ENCODE assay signal across 8 cellular contexts in genomic region chr1:150281758-150282557, GRCh38. TPM values are rescaled to one million over a fixed set of nuclear protein-coding genes. Genes with fewer than 3 reads are reported as not detected.
DNase-seq lines count a peak whose midpoint lies in the region; ATAC-seq lines count a peak whose summit lies in the region.

Gene CIART (plus strand): TSS chr1:150282554. CDS start chr1:150283268, 714 bp downstream.

- DNase-seq in SIG-M5 treated with dmso at 0.1 percent for 504 hours (lab: John Stamatoyannopoulos, UW; ENCODE audit: unreplicated experiment), result peak; percentile 91
- DNase-seq in SIG-M5 (lab: John Stamatoyannopoulos, UW), result no peak
- peak; percentile 98 for DNase-seq in RPMI7951 (ENCODE audit: low read depth)
- peak; percentile 68 for DNase-seq in activated gamma-delta T cell treated with Interleukin-2 at 50 U/mL for 16 hours
- DNase-seq in fibroblast of the conjunctiva (ENCODE audit: low read depth), result peak; percentile 96
- peak; percentile 60 to 91 (median 81) for DNase-seq in naive thymus-derived CD8-positive, alpha-beta T cell

- H3K27me3 Mint-ChIP-seq in naive thymus-derived CD8-positive, alpha-beta T cell, result peaks cover 0 to 10% (median 0%) of the 10 kb centered on the region in 5 donors
- no peaks in the 10 kb centered on the region for H3K27me3 Mint-ChIP-seq in stimulated activated memory B cell treated with anti-CD40 and anti-IgM and Interleukin-4, amounts not matched to agents 10 μg/mL and 1 μg/mL and 100 μg/mL, for 72 hours

- no peaks in the 10 kb centered on the region for H3K9me3 Mint-ChIP-seq in naive thymus-derived CD8-positive, alpha-beta T cell
- no peaks in the 10 kb centered on the region for H3K9me3 Mint-ChIP-seq in stimulated activated memory B cell treated with anti-CD40 and anti-IgM and Interleukin-4, amounts not matched to agents 10 μg/mL and 1 μg/mL and 100 μg/mL, for 72 hours

- H3K27ac Mint-ChIP-seq in naive thymus-derived CD8-positive, alpha-beta T cell, result peak within 1 kb of the TSS; percentile 78 to 97 (median 93)
- peak within 1 kb of the TSS; percentile 68 for H3K27ac Mint-ChIP-seq in stimulated activated memory B cell treated with anti-CD40 and anti-IgM and Interleukin-4, amounts not matched to agents 10 μg/mL and 1 μg/mL and 100 μg/mL, for 72 hours

- peak; percentile 90 to 93 for ATAC-seq in naive thymus-derived CD8-positive, alpha-beta T cell
- peak; percentile 89 for ATAC-seq in stimulated activated memory B cell treated with anti-CD40 and anti-IgM and Interleukin-4, amounts not matched to agents 10 μg/mL and 1 μg/mL and 100 μg/mL, for 72 hours

- H3K36me3 Mint-ChIP-seq in naive thymus-derived CD8-positive, alpha-beta T cell, result no peaks in the 10 kb centered on the region
- H3K36me3 Mint-ChIP-seq in stimulated activated memory B cell treated with anti-CD40 and anti-IgM and Interleukin-4, amounts not matched to agents 10 μg/mL and 1 μg/mL and 100 μg/mL, for 72 hours, result peaks cover 3% of the 10 kb centered on the region

- H3K27ac ChIP-seq in KOPT-K1 (ENCODE audit: low read depth, low read length, poor library complexity, severe bottlenecking), result peak within 1 kb of the TSS; percentile 11

- peaks cover 19 to 33% (median 28%) of the 10 kb centered on the region in 4 donors for H3K4me1 Mint-ChIP-seq in naive thymus-derived CD8-positive, alpha-beta T cell
- H3K4me1 Mint-ChIP-seq in stimulated activated memory B cell treated with anti-CD40 and anti-IgM and Interleukin-4, amounts not matched to agents 10 μg/mL and 1 μg/mL and 100 μg/mL, for 72 hours, result peaks cover 22% of the 10 kb centered on the region

- POLR2A ChIA-PET in naive thymus-derived CD8-positive, alpha-beta T cell (lab: Charles Lee), result interaction anchor here (0.8 to 2.1 kb wide), 10 partner anchors 13 to 394 kb away, joined by 3 to 9 read pairs (median 3); partner anchors contain the start of genes APH1A and RPRD2

- H3K9me3 ChIP-seq in KOPT-K1 (ENCODE audit: insufficient read depth, low read length, poor library complexity, severe bottlenecking), result no peaks in the 10 kb centered on the region

- H3K36me3 ChIP-seq in KOPT-K1 (ENCODE audit: insufficient read depth, low read length), result no peaks in the 10 kb centered on the region

- peak within 1 kb of the TSS; percentile 75 to 99 (median 89) for H3K4me3 Mint-ChIP-seq in naive thymus-derived CD8-positive, alpha-beta T cell
- peak within 1 kb of the TSS; percentile 87 for H3K4me3 Mint-ChIP-seq in stimulated activated memory B cell treated with anti-CD40 and anti-IgM and Interleukin-4, amounts not matched to agents 10 μg/mL and 1 μg/mL and 100 μg/mL, for 72 hours

RNA-seq across cellular contexts. Expression of gene CIART, which starts in this region (rescaled TPM):
- total RNA-seq in RPMI7951 (2014; rRNA removed; shearing (Covaris generic)), result 11.8 and 12.0 TPM in 2 replicates
- total RNA-seq in naive thymus-derived CD8-positive, alpha-beta T cell, result 1 to 10 TPM; 1.0 to 1.6 TPM
- 1 to 10 TPM in 1 of 3 donors, under 1 TPM in 2; 0.74 to 1.8 (median 0.74) TPM for polyA plus RNA-seq in naive thymus-derived CD8-positive, alpha-beta T cell
